In genomic region chr12:2614341-2614740, GRCh38 we compare ENCODE assay signal across 19 cellular contexts.
DNase-seq lines count a peak whose midpoint lies in the region; ATAC-seq and TF ChIP-seq lines count a peak whose summit lies in the region.
"Had no signal": no experiment of that assay in that cellular context is flagged by ENCODE, and none has a peak within 500 bp of the region (broad histone marks: within the 10 kb centered on the region; RNA-seq: fewer than 3 reads in every experiment).

No MANE protein-coding gene starts in this region.

- H3K27ac Mint-ChIP-seq in activated CD8-positive, alpha-beta T cell treated with anti-CD3 and anti-CD28 coated beads for 36 hours, result no peak overlapping the region
- H3K27ac Mint-ChIP-seq: activated naive CD8-positive, alpha-beta T cell treated with anti-CD3 and anti-CD28 coated beads, Interleukin-2, amount 50 U/mL, for 24 hours; activated T-helper 17 cell treated with anti-CD3 and anti-CD28 coated beads, Interleukin-2, amount 50 U/mL, for 72 hours; natural killer cell; progenitor cell of endocrine pancreas had no signal

- H3K36me3 Mint-ChIP-seq in activated CD8-positive, alpha-beta T cell treated with anti-CD3 and anti-CD28 coated beads for 36 hours (ENCODE audit: low read depth), result no peaks in the 10 kb centered on the region
- H3K36me3 Mint-ChIP-seq: natural killer cell had no signal

- H3K27ac ChIP-seq in AG04450 (ENCODE audit: low read depth, low read length) (peak overlapping the region; percentile 85), esophagus squamous epithelium (peak overlapping the region in 3 of 4 donors; percentile 8 to 61 (median 44)), sigmoid colon (peak overlapping the region in 3 of 4 donors; percentile 50 to 72 (median 68)), ovary (no peak overlapping the region)
- H3K27ac ChIP-seq: hepatocyte, KMS-11, SK-N-MC, spleen had no signal

- intact Hi-C loops in esophagus squamous epithelium (cut with DNase I), result no loop called here
- intact Hi-C loops in sigmoid colon (cut with DNase I), result no loop called here
- intact Hi-C loops in activated CD8-positive, alpha-beta T cell treated with anti-CD3 and anti-CD28 coated beads for 36 hours (cut with micrococcal nuclease), result no loop called here
- intact Hi-C loops in ovary (cut with DNase I), result no loop called here

- H3K4me3 ChIP-seq in AG04450 (ENCODE audit: low read depth, low read length) (no peak overlapping the region), LNCaP clone FGC (ENCODE audit: low read depth, low read length) (no peak overlapping the region), esophagus squamous epithelium (no peak overlapping the region), sigmoid colon (no peak overlapping the region), ovary (no peak overlapping the region)
- H3K4me3 ChIP-seq: hepatocyte, SK-N-MC, spleen had no signal

- CTCF ChIA-PET in AG04450 (lab: Charles Lee), result interaction anchor here (0.6 kb wide), 1 partner anchor 155 kb away, joined by 3 read pairs; no protein-coding TSS in a partner anchor
- CTCF ChIA-PET in activated CD8-positive, alpha-beta T cell treated with anti-CD3 and anti-CD28 coated beads for 36 hours (lab: Charles Lee), result no interaction called here

- no peak overlapping the region for H3K4me3 Mint-ChIP-seq in activated CD8-positive, alpha-beta T cell treated with anti-CD3 and anti-CD28 coated beads for 36 hours
- H3K4me3 Mint-ChIP-seq: activated naive CD8-positive, alpha-beta T cell treated with anti-CD3 and anti-CD28 coated beads, Interleukin-2, amount 50 U/mL, for 24 hours; natural killer cell had no signal

- peaks cover 0 to 15% (median 4%) of the 10 kb centered on the region in 3 donors for H3K4me1 ChIP-seq in esophagus squamous epithelium
- H3K4me1 ChIP-seq in sigmoid colon, result peaks cover 0 to 28% (median 17%) of the 10 kb centered on the region in 4 donors
- H3K4me1 ChIP-seq in ovary (ENCODE audit: insufficient read depth), result peaks cover 9% of the 10 kb centered on the region

- no peak for TF ChIP-seq EP300 in sigmoid colon (IDR thresholded peaks at IDR 0.05)
- TF ChIP-seq EP300 in ovary (IDR thresholded peaks at IDR 0.05), result no peak

- POLR2A ChIA-PET in AG04450 (lab: Yijun Ruan, JAX), result no interaction called here
- POLR2A ChIA-PET in activated CD8-positive, alpha-beta T cell treated with anti-CD3 and anti-CD28 coated beads for 36 hours (lab: Charles Lee), result no interaction called here

- no peak for ATAC-seq in activated CD8-positive, alpha-beta T cell treated with anti-CD3 and anti-CD28 coated beads for 36 hours
- ATAC-seq: natural killer cell had no signal

- no peak for TF ChIP-seq CTCF in AG04450 (IDR thresholded peaks at IDR 0.05; ENCODE audit: low read depth, low read length)
- TF ChIP-seq CTCF in LNCaP clone FGC (IDR thresholded peaks at IDR 0.05; ENCODE audit: control insufficient read depth, extremely low read depth, insufficient read depth), result no peak
- no peak for TF ChIP-seq CTCF in esophagus squamous epithelium (IDR thresholded peaks at IDR 0.05)
- no peak for TF ChIP-seq CTCF in sigmoid colon (IDR thresholded peaks at IDR 0.05)
- no peak for TF ChIP-seq CTCF in activated CD8-positive, alpha-beta T cell treated with anti-CD3 and anti-CD28 coated beads for 36 hours (IDR thresholded peaks at IDR 0.05)
- TF ChIP-seq CTCF in ovary (IDR thresholded peaks at IDR 0.05), result no peak

- no peaks in the 10 kb centered on the region for H3K9me3 ChIP-seq in AG04450 (ENCODE audit: control insufficient read depth, insufficient read depth, low read length)
- no peaks in the 10 kb centered on the region for H3K9me3 ChIP-seq in esophagus squamous epithelium
- no peaks in the 10 kb centered on the region for H3K9me3 ChIP-seq in sigmoid colon
- H3K9me3 ChIP-seq in ovary, result no peaks in the 10 kb centered on the region
- H3K9me3 ChIP-seq: spleen had no signal

- TF ChIP-seq POLR2A in esophagus squamous epithelium (IDR thresholded peaks at IDR 0.05) (no peak), sigmoid colon (IDR thresholded peaks at IDR 0.05) (no peak), ovary (IDR thresholded peaks at IDR 0.05) (no peak)

- H3K4me1 Mint-ChIP-seq in activated CD8-positive, alpha-beta T cell treated with anti-CD3 and anti-CD28 coated beads for 36 hours (ENCODE audit: low read depth), result peaks cover 3% of the 10 kb centered on the region
- H3K4me1 Mint-ChIP-seq: natural killer cell had no signal

- H3K36me3 ChIP-seq in esophagus squamous epithelium (no peaks in the 10 kb centered on the region), sigmoid colon (peaks cover 15 to 98% (median 34%) of the 10 kb centered on the region in 4 donors), ovary (no peaks in the 10 kb centered on the region)

- DNase-seq in AG04450 (ENCODE audit: low read depth, low spot score), result no peak
- DNase-seq in LNCaP clone FGC (ENCODE audit: low read depth), result peak; percentile 50
- no peak for DNase-seq in esophagus squamous epithelium (lab: John Stamatoyannopoulos, UW)
- DNase-seq in sigmoid colon, result no peak
- DNase-seq in NCI-H774 (lab: John Stamatoyannopoulos, UW), result no peak
- no peak for DNase-seq in activated naive CD4-positive, alpha-beta T cell (lab: John Stamatoyannopoulos, UW)
- DNase-seq in activated CD8-positive, alpha-beta T cell treated with anti-CD3 and anti-CD28 coated beads for 36 hours, result no peak
- no peak for DNase-seq in ovary
- DNase-seq: natural killer cell, NCI-H1105, NCI-H2081 treated with DMSO at 0.1 percent for 48 hours, substantia nigra had no signal

- no peaks in the 10 kb centered on the region for H3K9me3 Mint-ChIP-seq in activated CD8-positive, alpha-beta T cell treated with anti-CD3 and anti-CD28 coated beads for 36 hours
- H3K9me3 Mint-ChIP-seq: activated naive CD8-positive, alpha-beta T cell treated with anti-CD3 and anti-CD28 coated beads, Interleukin-2, amount 50 U/mL, for 24 hours; activated T-helper 17 cell treated with anti-CD3 and anti-CD28 coated beads, Interleukin-2, amount 50 U/mL, for 72 hours; natural killer cell had no signal

- H3K27me3 ChIP-seq in AG04450 (ENCODE audit: control insufficient read depth, insufficient read depth, low read length), result no peaks in the 10 kb centered on the region
- peaks cover 0 to 4% (median 0%) of the 10 kb centered on the region in 4 donors for H3K27me3 ChIP-seq in esophagus squamous epithelium
- no peaks in the 10 kb centered on the region for H3K27me3 ChIP-seq in sigmoid colon
- H3K27me3 ChIP-seq in ovary, result no peaks in the 10 kb centered on the region
- H3K27me3 ChIP-seq: hepatocyte had no signal

- H3K27me3 Mint-ChIP-seq in activated CD8-positive, alpha-beta T cell treated with anti-CD3 and anti-CD28 coated beads for 36 hours, result peaks cover 11% of the 10 kb centered on the region

Comparison
In these comparisons a context has a peak if more than half of its experiments do, and no peak if none do; other contexts are left out.
1. H3K27ac ChIP-seq: peak in AG04450 (single experiment), esophagus squamous epithelium (3 of 4) and sigmoid colon (3 of 4); none in ovary (0 of 2).